Comparison of ENCODE assay signal across 1 cellular context in genomic region chr20:33626190-33626589, GRCh38.
TF ChIP-seq lines count a peak whose summit lies in the region.

No MANE protein-coding gene starts in this region.

TF ChIP-seq in HepG2, 621 proteins besides CTCF, POLR2A, EP300 and RAD21:
- TF ChIP-seq ZNF629 (CRISPR knock-in tag; conservative IDR thresholded peaks at IDR 0.05) (no peak), ZNF121 (CRISPR knock-in tag; IDR thresholded peaks at IDR 0.05) (0 out of 2 replicates have a peak, but pooled peaks have one; percentile 2), ZNF263 (CRISPR knock-in tag; IDR thresholded peaks at IDR 0.05) (no peak), PAX8 (CRISPR knock-in tag; IDR thresholded peaks at IDR 0.05; ENCODE audit: borderline replicate concordance) (no peak), ZNF768 (CRISPR knock-in tag; IDR thresholded peaks at IDR 0.05) (peak; percentile 69; the same call in 1 of the 2 replicates), BRF2 (CRISPR knock-in tag; IDR thresholded peaks at IDR 0.05) (no peak), SUZ12 (IDR thresholded peaks at IDR 0.05; ENCODE audit: low read depth, low read length) (no peak), SNAPC5 (CRISPR knock-in tag; IDR thresholded peaks at IDR 0.05; ENCODE audit: borderline replicate concordance) (no peak)
- TF ChIP-seq, protein P1, sequence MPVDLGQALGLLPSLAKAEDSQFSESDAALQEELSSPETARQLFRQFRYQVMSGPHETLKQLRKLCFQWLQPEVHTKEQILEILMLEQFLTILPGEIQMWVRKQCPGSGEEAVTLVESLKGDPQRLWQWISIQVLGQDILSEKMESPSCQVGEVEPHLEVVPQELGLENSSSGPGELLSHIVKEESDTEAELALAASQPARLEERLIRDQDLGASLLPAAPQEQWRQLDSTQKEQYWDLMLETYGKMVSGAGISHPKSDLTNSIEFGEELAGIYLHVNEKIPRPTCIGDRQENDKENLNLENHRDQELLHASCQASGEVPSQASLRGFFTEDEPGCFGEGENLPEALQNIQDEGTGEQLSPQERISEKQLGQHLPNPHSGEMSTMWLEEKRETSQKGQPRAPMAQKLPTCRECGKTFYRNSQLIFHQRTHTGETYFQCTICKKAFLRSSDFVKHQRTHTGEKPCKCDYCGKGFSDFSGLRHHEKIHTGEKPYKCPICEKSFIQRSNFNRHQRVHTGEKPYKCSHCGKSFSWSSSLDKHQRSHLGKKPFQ (CRISPR knock-in tag; IDR thresholded peaks at IDR 0.05; ENCODE audit: insufficient replicate concordance): no peak
TF ChIP-seq in HepG2: peak in this region for 2.
